In the genomic region with DNA sequence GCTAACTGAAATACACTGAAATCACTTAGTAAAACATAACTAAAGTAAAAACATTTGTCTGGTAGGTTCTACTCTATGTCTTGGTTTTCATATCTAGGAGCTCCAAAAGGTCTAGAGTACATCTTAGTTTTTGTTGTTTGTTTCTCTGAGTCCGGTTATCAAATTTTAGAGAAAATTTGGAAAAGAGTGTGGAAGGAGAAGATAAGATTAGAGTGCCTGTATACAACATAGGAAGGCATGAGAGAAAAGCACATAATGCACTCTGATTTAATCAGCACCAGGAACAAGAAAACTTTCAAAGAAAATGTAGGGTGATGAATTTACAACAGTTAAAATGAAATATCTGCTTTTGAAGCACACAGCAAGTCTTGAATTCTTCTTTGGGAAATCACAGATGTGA, we compare ENCODE assay signal across 27 cellular contexts.
"Had no signal": no experiment of that assay in that cellular context is flagged by ENCODE, and none has a peak within 500 bp of the region (broad histone marks: within the 10 kb centered on the region; RNA-seq: fewer than 3 reads in every experiment).

No MANE protein-coding gene starts in this region.

- H3K4me1 Mint-ChIP-seq: memory B cell had no signal

- FAIRE-seq: endometrium, islet of Langerhans, keratinocyte had no signal

- H3K36me3 ChIP-seq: colonic mucosa, esophagus squamous epithelium, gastrocnemius medialis, heart right ventricle, left lung, lower lobe of right lung had no signal

- ATAC-seq: effector memory CD8-positive, alpha-beta T cell; esophagus mucosa; gastrocnemius medialis; heart right ventricle; left cardiac atrium; left lung; left ventricle myocardium superior; lower lobe of right lung had no signal

- H3K27me3 Mint-ChIP-seq: dendritic cell treated with granulocyte-macrophage colony-stimulating factor and Interleukin-4, amounts not matched to agents 40 ng/mL and 50 ng/mL, for 4 days; effector memory CD8-positive, alpha-beta T cell; memory B cell had no signal

- H3K36me3 Mint-ChIP-seq: memory B cell had no signal

- H3K4me3 Mint-ChIP-seq: dendritic cell treated with granulocyte-macrophage colony-stimulating factor and Interleukin-4, amounts not matched to agents 40 ng/mL and 50 ng/mL, for 4 days; effector memory CD8-positive, alpha-beta T cell; endodermal cell; memory B cell had no signal

- H3K27me3 ChIP-seq: colonic mucosa, esophagus squamous epithelium, gastrocnemius medialis, heart right ventricle, left lung had no signal

- H3K27ac ChIP-seq: colonic mucosa, epithelial cell of prostate, esophagus squamous epithelium, gastrocnemius medialis, heart right ventricle, left lung, lower lobe of right lung had no signal

- H3K9me3 ChIP-seq: colonic mucosa, esophagus squamous epithelium, gastrocnemius medialis, heart right ventricle, left lung, lower lobe of right lung had no signal

- H3K9me3 Mint-ChIP-seq: dendritic cell treated with granulocyte-macrophage colony-stimulating factor and Interleukin-4, amounts not matched to agents 40 ng/mL and 50 ng/mL, for 4 days; endodermal cell had no signal

- DNase-seq: colonic mucosa; cortex of kidney; effector CD8-positive, alpha-beta T cell; effector memory CD8-positive, alpha-beta T cell; endodermal cell; erythroblast; esophagus squamous epithelium; foreskin fibroblast; foreskin melanocyte; gastrocnemius medialis; glutamatergic neuron; head of caudate nucleus; heart right ventricle; hippocampal formation; left cardiac atrium; left lung; left ventricle myocardium superior; lower lobe of right lung; mesendoderm; midbrain had no signal

- H3K4me1 ChIP-seq: colonic mucosa, esophagus squamous epithelium, gastrocnemius medialis, heart right ventricle, left lung, lower lobe of right lung had no signal

- H3K27ac Mint-ChIP-seq: dendritic cell treated with granulocyte-macrophage colony-stimulating factor and Interleukin-4, amounts not matched to agents 40 ng/mL and 50 ng/mL, for 4 days; effector memory CD8-positive, alpha-beta T cell; endodermal cell; memory B cell had no signal

- H3K4me3 ChIP-seq: colonic mucosa, esophagus squamous epithelium, gastrocnemius medialis, heart right ventricle, left lung, lower lobe of right lung had no signal
